Comparison of ENCODE assay signal across 9 cellular contexts in genomic region chr3:194322701-194323174, GRCh38. TPM values are rescaled to one million over a fixed set of nuclear protein-coding genes. Genes with fewer than 3 reads are reported as not detected.
DNase-seq lines count a peak whose midpoint lies in the region; ATAC-seq and TF ChIP-seq lines count a peak whose summit lies in the region.
"Had no signal": no experiment of that assay in that cellular context is flagged by ENCODE, and none has a peak within 500 bp of the region (broad histone marks: within the 10 kb centered on the region; RNA-seq: fewer than 3 reads in every experiment).

No MANE protein-coding gene starts in this region.

- ATAC-seq in psoas muscle = peak; percentile 51 to 69 (median 59)
- ATAC-seq in HG03039 (IDR thresholded peaks at IDR 0.05; ENCODE audit: unreplicated experiment) = no peak
- ATAC-seq in HG02840 (IDR thresholded peaks at IDR 0.05; ENCODE audit: low FRiP score, unreplicated experiment) = no peak

- H4K20me1 ChIP-seq in mammary epithelial cell (ENCODE audit: insufficient read depth, low read length) = no peaks in the 10 kb centered on the region

- peak overlapping the region; percentile 47 for H2AFZ ChIP-seq in mammary epithelial cell (ENCODE audit: low read depth, low read length)

- peaks cover 24% of the 10 kb centered on the region for H3K9me3 ChIP-seq in mammary epithelial cell (replicated peaks; ENCODE audit: insufficient read depth, low read length)
- no peaks in the 10 kb centered on the region for H3K9me3 ChIP-seq in psoas muscle

- H3K4me2 ChIP-seq in mammary epithelial cell (ENCODE audit: insufficient read depth, low read depth, low read length) = peak overlapping the region; percentile 75

- peak overlapping the region; percentile 45 to 75 (median 55) for H3K4me3 ChIP-seq in mammary epithelial cell (replicated peaks in 1 of 3; ENCODE audit: insufficient read depth in 1 of 3, low read depth in 2 of 3, low read length in 3 of 3)
- H3K4me3 ChIP-seq in psoas muscle = no peak overlapping the region

- CTCF ChIA-PET in mammary epithelial cell (lab: Charles Lee; ENCODE audit: low non-redundant PET) = no interaction called here

- H3K4me1 ChIP-seq in mammary epithelial cell (ENCODE audit: insufficient read depth, low read length) = peaks cover 21% of the 10 kb centered on the region
- H3K4me1 ChIP-seq in psoas muscle = peaks cover 19% of the 10 kb centered on the region

- no peaks in the 10 kb centered on the region for H3K27me3 ChIP-seq in mammary epithelial cell (ENCODE audit: insufficient read depth, low read length)
- H3K27me3 ChIP-seq in psoas muscle (ENCODE audit: insufficient read depth in 3 of 3, low read length in 2 of 3) = no peaks in the 10 kb centered on the region

- WGBS in mammary epithelial cell (ENCODE audit: low coverage, missing lambda C conversion rate) = 14% methylated on average over 6 of the region's 17 CpGs
- WGBS in psoas muscle, 3 donors = 71% methylated on average over 17 of the region's 17 CpGs

- no peak for TF ChIP-seq CTCF in mammary epithelial cell (conservative IDR thresholded peaks at IDR 0.05 in 1 of 2, IDR thresholded peaks at IDR 0.05 in 1 of 2; ENCODE audit: extremely low read depth in 1 of 2, insufficient read depth in 1 of 2, low read depth in 1 of 2, low read length in 2 of 2)
- no peak for TF ChIP-seq CTCF in psoas muscle (IDR thresholded peaks at IDR 0.05)
- no peak for TF ChIP-seq CTCF in GM13976 (IDR thresholded peaks at IDR 0.05; ENCODE audit: borderline replicate concordance, control extremely low read depth, extremely low read depth, insufficient read depth, missing control alignments)

- H3K79me2 ChIP-seq in mammary epithelial cell (ENCODE audit: insufficient read depth, low read length) = peaks cover 24% of the 10 kb centered on the region

- peak overlapping the region; percentile 89 for H3K9ac ChIP-seq in mammary epithelial cell (ENCODE audit: insufficient read depth, low read length)

- intact Hi-C loops in mammary epithelial cell (cut with micrococcal nuclease) = loop anchor here (2.0 kb wide), 2 partner anchors 186 to 492 kb away; partner anchors contain the start of gene HES1
- intact Hi-C loops in psoas muscle (cut with DNase I) = loop anchor here in 1 of 2 donors (5.0 kb wide), 1 partner anchor 325 kb away; no protein-coding TSS in a partner anchor

- BruUV-seq in mammary epithelial cell (replicated peaks; lab: Mats Ljungman, UMichigan) = no TSS peak

- in situ Hi-C loops in mammary epithelial cell (cut with MboI; ENCODE audit: low sequenced_read_pairs in 2 of 2) (loop anchor here in 1 of 2 donors (25.0 kb wide), 1 partner anchor 660 kb away; no protein-coding TSS in a partner anchor), GM13976 (cut with MboI; ENCODE audit: low sequenced_read_pairs, unreplicated experiment) (loop anchor here (25.0 kb wide), 2 partner anchors 360 to 660 kb away; no protein-coding TSS in a partner anchor)

- peak; percentile 6 for DNase-seq in NK-92 treated with Interleukin-12 subunit alpha and Interleukin-12 subunit beta, amount 100 ng/mL, for 24 hours (lab: John Stamatoyannopoulos, UW)
- no peak for DNase-seq in NK-92 (lab: John Stamatoyannopoulos, UW; ENCODE audit: unreplicated experiment)
- DNase-seq in HUDEP-2 (lab: John Stamatoyannopoulos, UW; ENCODE audit: unreplicated experiment in 76 of 76) = peak in 67 of 76 experiments; percentile 3 to 75 (median 49)
- peak; percentile 100 for DNase-seq in mammary epithelial cell
- DNase-seq in psoas muscle = peak; percentile 48 to 80
- DNase-seq in GM13976 (ENCODE audit: low spot score) = no peak

- dilution Hi-C loops in mammary epithelial cell (cut with HindIII; ENCODE audit: low sequenced_read_pairs) = no loop called here

- H3K36me3 ChIP-seq in mammary epithelial cell (ENCODE audit: insufficient read depth, low read length) (no peaks in the 10 kb centered on the region), psoas muscle (ENCODE audit: insufficient read depth in 1 of 2, low read depth in 1 of 2) (no peaks in the 10 kb centered on the region)

- H3K27ac ChIP-seq in mammary epithelial cell (ENCODE audit: insufficient read depth, low read depth, low read length) (peak overlapping the region; percentile 94), psoas muscle (peak overlapping the region; percentile 89)

RNA-seq across cellular contexts. Expression of gene CPN2, which starts 28.4 kb away (rescaled TPM):
- total RNA-seq in mammary epithelial cell (not detected), psoas muscle (under 1 TPM in 1 of 4 donors, not detected in 3; 0.13 TPM)
- polyA plus RNA-seq in mammary epithelial cell (not detected), psoas muscle (under 1 TPM in 1 of 3 donors, not detected in 2; 0.03 TPM)
- not detected for polyA minus RNA-seq in mammary epithelial cell
- polyA plus RNA-seq: BJ had no signal

RNA-seq across cellular contexts. Expression of gene LRRC15, which starts 46.8 kb away (rescaled TPM):
- total RNA-seq in mammary epithelial cell (under 1 TPM in 1 of 2 donors, not detected in 1; under 0.01 TPM), psoas muscle (under 1 TPM in 2 of 4 donors, not detected in 2; 0.04 to 0.09 TPM)
- polyA plus RNA-seq in mammary epithelial cell (not detected), psoas muscle (under 1 TPM in 1 of 3 donors, not detected in 2; 0.01 TPM)
- polyA minus RNA-seq in mammary epithelial cell = not detected

Comparison
In these comparisons a context has a peak if more than half of its experiments do, and no peak if none do; other contexts are left out.
1. DNase-seq: peak in NK-92 treated with Interleukin-12 subunit alpha and Interleukin-12 subunit beta, amount 100 ng/mL, for 24 hours (single experiment), HUDEP-2 (67 of 76), mammary epithelial cell (single experiment) and psoas muscle (2 of 2); none in NK-92 (single experiment) and GM13976 (single experiment).
2. ATAC-seq: peak in psoas muscle (4 of 4); none in HG03039 (single experiment) and HG02840 (single experiment).